Comparison of ENCODE assay signal across 1 cellular context in genomic region chr19:18932216-18932841, GRCh38.
TF ChIP-seq lines count a peak whose summit lies in the region.

No MANE protein-coding gene starts in this region.

TF ChIP-seq in K562, 482 proteins besides CTCF, POLR2A, EP300 and RAD21 (continued from another document and continues in another):
- TF ChIP-seq REST (CRISPR knock-in tag; IDR thresholded peaks at IDR 0.05; ENCODE audit: low read depth) (no peak), HDAC3 (IDR thresholded peaks at IDR 0.05; ENCODE audit: borderline replicate concordance, partially characterized antibody) (no peak), ILF3 (IDR thresholded peaks at IDR 0.05; ENCODE audit: borderline replicate concordance) (no peak), ZNF79 (CRISPR knock-in tag; IDR thresholded peaks at IDR 0.05; ENCODE audit: low read depth) (no peak), ATF6 (CRISPR knock-in tag; IDR thresholded peaks at IDR 0.05) (no peak), RNF2 (IDR thresholded peaks at IDR 0.05) (no peak), SIN3A (IDR thresholded peaks at IDR 0.05; ENCODE audit: borderline replicate concordance in 2 of 2, control insufficient read depth in 1 of 2, low read depth in 2 of 2, low read length in 2 of 2) (no peak), E2F5 (CRISPR knock-in tag; IDR thresholded peaks at IDR 0.05) (no peak), NKRF (IDR thresholded peaks at IDR 0.05; ENCODE audit: borderline replicate concordance) (peak; percentile 84), ZKSCAN3 (CRISPR knock-in tag; IDR thresholded peaks at IDR 0.05) (no peak), ARID1B (IDR thresholded peaks at IDR 0.05) (peak; percentile 14; the same call in 1 of the 2 replicates), PHF8 (IDR thresholded peaks at IDR 0.05; ENCODE audit: borderline replicate concordance, low read length) (no peak), PHB (CRISPR knock-in tag; IDR thresholded peaks at IDR 0.05) (no peak), ARID4B (CRISPR knock-in tag; IDR thresholded peaks at IDR 0.05) (peak; percentile 43; the same call in 1 of the 2 replicates), ZFPM2 (CRISPR knock-in tag; IDR thresholded peaks at IDR 0.05) (no peak), E2F8 (IDR thresholded peaks at IDR 0.05; ENCODE audit: low read depth, partially characterized antibody) (no peak), ZNF263 (CRISPR knock-in tag; IDR thresholded peaks at IDR 0.05; ENCODE audit: borderline replicate concordance) (peak; percentile 34; the same call in 1 of the 2 replicates), TOE1 (IDR thresholded peaks at IDR 0.05; ENCODE audit: borderline replicate concordance) (peak; percentile 58), TOE1 (CRISPR knock-in tag; IDR thresholded peaks at IDR 0.05; ENCODE audit: borderline replicate concordance, low read depth) (0 out of 2 replicates have a peak, but pooled peaks have one; percentile 37), ILK (tag; IDR thresholded peaks at IDR 0.05; ENCODE audit: borderline replicate concordance, low read depth) (no peak), CXXC5 (CRISPR knock-in tag; IDR thresholded peaks at IDR 0.05) (peak; percentile 23; the same call in 1 of the 2 replicates), FOS (IDR thresholded peaks at IDR 0.05; ENCODE audit: extremely low read depth, insufficient read length) (no peak), EHMT2 (IDR thresholded peaks at IDR 0.05) (no peak), MITF (IDR thresholded peaks at IDR 0.05) (no peak), ZFP36 (IDR thresholded peaks at IDR 0.05; ENCODE audit: low read depth, low read length, partially characterized antibody) (no peak), RCOR1 (IDR thresholded peaks at IDR 0.05; ENCODE audit: borderline replicate concordance in 1 of 2, low read depth in 2 of 2, low read length in 2 of 2) (0 out of 4 replicates have a peak, but pooled peaks of 1 of the 2 experiments have one; percentile 7), TCF15 (CRISPR knock-in tag; IDR thresholded peaks at IDR 0.05) (no peak), CCNT2 (IDR thresholded peaks at IDR 0.05; ENCODE audit: borderline replicate concordance, extremely low read depth, insufficient read length, low read depth, low read length) (peak; percentile 18), ARID2 (IDR thresholded peaks at IDR 0.05) (no peak), ZSCAN32 (CRISPR knock-in tag; IDR thresholded peaks at IDR 0.05) (no peak), ELF4 (CRISPR knock-in tag; IDR thresholded peaks at IDR 0.05) (0 out of 2 replicates have a peak, but pooled peaks have one; percentile 16), SMAD2 (IDR thresholded peaks at IDR 0.05; ENCODE audit: low read depth, low read length) (no peak), HOMEZ (CRISPR knock-in tag; IDR thresholded peaks at IDR 0.05) (no peak), SP2 (IDR thresholded peaks at IDR 0.05; ENCODE audit: extremely low read depth, low read depth, low read length, poor library complexity, severe bottlenecking) (no peak), CBX3 (IDR thresholded peaks at IDR 0.05; ENCODE audit: borderline replicate concordance in 1 of 2, low read length in 2 of 2) (no peak)
- TF ChIP-seq, protein P1, sequence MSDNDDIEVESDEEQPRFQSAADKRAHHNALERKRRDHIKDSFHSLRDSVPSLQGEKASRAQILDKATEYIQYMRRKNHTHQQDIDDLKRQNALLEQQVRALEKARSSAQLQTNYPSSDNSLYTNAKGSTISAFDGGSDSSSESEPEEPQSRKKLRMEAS (CRISPR knock-in tag; IDR thresholded peaks at IDR 0.05), result peak; percentile 37; the same call in 1 of the 2 replicates
- TF ChIP-seq, protein P2, sequence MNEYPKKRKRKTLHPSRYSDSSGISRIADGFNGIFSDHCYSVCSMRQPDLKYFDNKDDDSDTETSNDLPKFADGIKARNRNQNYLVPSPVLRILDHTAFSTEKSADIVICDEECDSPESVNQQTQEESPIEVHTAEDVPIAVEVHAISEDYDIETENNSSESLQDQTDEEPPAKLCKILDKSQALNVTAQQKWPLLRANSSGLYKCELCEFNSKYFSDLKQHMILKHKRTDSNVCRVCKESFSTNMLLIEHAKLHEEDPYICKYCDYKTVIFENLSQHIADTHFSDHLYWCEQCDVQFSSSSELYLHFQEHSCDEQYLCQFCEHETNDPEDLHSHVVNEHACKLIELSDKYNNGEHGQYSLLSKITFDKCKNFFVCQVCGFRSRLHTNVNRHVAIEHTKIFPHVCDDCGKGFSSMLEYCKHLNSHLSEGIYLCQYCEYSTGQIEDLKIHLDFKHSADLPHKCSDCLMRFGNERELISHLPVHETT (CRISPR knock-in tag; conservative IDR thresholded peaks at IDR 0.05 in 1 of 2, IDR thresholded peaks at IDR 0.05 in 1 of 2), result no peak
